Comparison of ENCODE assay signal across 18 cellular contexts in the genomic region with DNA sequence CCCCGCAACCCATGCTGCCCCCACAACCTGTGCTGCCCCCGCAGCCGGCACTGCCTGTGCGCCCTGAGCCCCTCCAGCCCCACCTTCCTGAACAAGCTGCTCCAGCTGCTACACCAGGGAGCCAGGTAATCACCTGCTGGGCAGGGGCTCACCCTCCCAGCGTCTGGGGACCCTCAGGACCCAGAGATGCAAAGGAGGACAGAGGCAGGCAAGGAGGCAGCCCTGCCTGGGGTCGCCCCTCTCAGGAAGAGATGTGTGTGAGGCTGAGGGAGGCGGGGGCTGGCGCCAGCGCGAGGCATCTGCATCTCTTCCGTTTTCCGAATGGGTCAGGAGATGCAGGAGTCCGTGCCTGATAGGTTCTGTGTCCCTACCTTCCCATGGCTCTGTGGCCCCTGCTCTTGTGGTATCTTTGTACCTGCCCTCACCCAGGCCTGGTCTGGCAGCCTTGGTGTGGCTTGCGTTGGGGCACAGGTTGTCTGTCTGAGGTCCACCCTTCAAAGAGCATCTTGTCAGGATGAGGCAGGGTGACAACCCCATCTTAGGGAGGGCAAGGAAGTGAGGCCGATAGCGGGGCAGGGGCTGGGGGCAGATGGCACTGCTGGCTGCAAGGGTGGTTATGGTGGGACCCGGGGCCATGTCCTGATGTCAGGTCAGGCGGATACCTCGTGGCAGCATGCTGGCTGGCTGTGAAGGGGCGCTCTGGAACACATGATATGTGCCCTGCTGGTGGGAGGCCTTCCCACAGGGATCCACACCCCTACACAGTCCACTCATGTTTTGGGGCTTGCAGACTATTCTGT.
DNase-seq lines count a peak whose midpoint lies in the region; ATAC-seq and TF ChIP-seq lines count a peak whose summit lies in the region.
"Had no signal": no experiment of that assay in that cellular context is flagged by ENCODE, and none has a peak within 500 bp of the region (broad histone marks: within the 10 kb centered on the region; RNA-seq: fewer than 3 reads in every experiment).

No MANE protein-coding gene starts in this region.

- intact Hi-C loops in Right ventricle myocardium superior (cut with DNase I) (no loop called here), vagina (cut with DNase I) (no loop called here)

- H3K4me1 Mint-ChIP-seq in chondrocyte (ENCODE audit: low read depth) = no peaks in the 10 kb centered on the region

- H3K9me3 ChIP-seq in right atrium auricular region = no peaks in the 10 kb centered on the region
- no peaks in the 10 kb centered on the region for H3K9me3 ChIP-seq in osteoblast (ENCODE audit: low read depth, low read length)
- no peaks in the 10 kb centered on the region for H3K9me3 ChIP-seq in vagina
- H3K9me3 ChIP-seq: neutrophil, right lobe of liver had no signal

- TF ChIP-seq CTCF in right atrium auricular region (IDR thresholded peaks at IDR 0.05) (no peak), chondrocyte (IDR thresholded peaks at IDR 0.05) (no peak), osteoblast (IDR thresholded peaks at IDR 0.05; ENCODE audit: extremely low read depth, low read depth, low read length) (no peak), vagina (IDR thresholded peaks at IDR 0.05) (no peak)

- DNase-seq in right atrium auricular region (ENCODE audit: low spot score) (peak; percentile 46), Right ventricle myocardium superior (no peak), chondrocyte (ENCODE audit: low spot score) (peak; percentile 81), osteoblast (ENCODE audit: insufficient read length, low spot score, missing footprints) (peak; percentile 62), vagina (ENCODE audit: extremely low spot score in 2 of 2) (peak; percentile 70 to 91), HUDEP-2 (lab: John Stamatoyannopoulos, UW; ENCODE audit: unreplicated experiment in 76 of 76) (no peak)
- DNase-seq: activated CD8-positive, alpha-beta T cell treated with anti-CD3 and anti-CD28 coated beads, Interleukin-2, amount 10 ng/mL, durations not matched to agents 7 days and 5 days; activated gamma-delta T cell treated with Interleukin-2 at 50 U/mL for 16 hours; EL; foreskin fibroblast; hypothalamus; NCI-H1930; NCI-H446 treated with DMSO at 0.1 percent for 48 hours had no signal

- no peak overlapping the region for H2AFZ ChIP-seq in osteoblast (ENCODE audit: low read length)

- no peak overlapping the region for H3K4me3 Mint-ChIP-seq in chondrocyte (ENCODE audit: unreplicated experiment)
- H3K4me3 Mint-ChIP-seq: activated CD8-positive, alpha-beta T cell treated with anti-CD3 and anti-CD28 coated beads, Interleukin-2, amount 10 ng/mL, durations not matched to agents 7 days and 5 days had no signal

- no peaks in the 10 kb centered on the region for H3K79me2 ChIP-seq in osteoblast (ENCODE audit: insufficient read depth, low read length)

- no peak overlapping the region for H3K27ac Mint-ChIP-seq in chondrocyte (ENCODE audit: unreplicated experiment)
- H3K27ac Mint-ChIP-seq: activated CD8-positive, alpha-beta T cell treated with anti-CD3 and anti-CD28 coated beads, Interleukin-2, amount 10 ng/mL, durations not matched to agents 7 days and 5 days had no signal

- ATAC-seq in Right ventricle myocardium superior (ENCODE audit: poor library complexity) (no peak), HG02571 (IDR thresholded peaks at IDR 0.05; ENCODE audit: unreplicated experiment) (no peak), GM18517 (IDR thresholded peaks at IDR 0.05; ENCODE audit: unreplicated experiment) (no peak)
- ATAC-seq: activated CD8-positive, alpha-beta T cell treated with anti-CD3 and anti-CD28 coated beads, Interleukin-2, amount 10 ng/mL, durations not matched to agents 7 days and 5 days; right lobe of liver had no signal

- H3K27ac ChIP-seq in right atrium auricular region (no peak overlapping the region), osteoblast (ENCODE audit: low read depth, low read length) (no peak overlapping the region), vagina (no peak overlapping the region)
- H3K27ac ChIP-seq: neutrophil, right lobe of liver, RWPE1 had no signal

- H4K20me1 ChIP-seq in osteoblast (ENCODE audit: insufficient read depth, low read length) = no peaks in the 10 kb centered on the region

- no peak for TF ChIP-seq POLR2A in vagina (IDR thresholded peaks at IDR 0.05)

- no peaks in the 10 kb centered on the region for H3K9me3 Mint-ChIP-seq in chondrocyte (ENCODE audit: low read depth)

- H3K27me3 ChIP-seq in right atrium auricular region (no peaks in the 10 kb centered on the region), osteoblast (ENCODE audit: insufficient read depth, low read length) (no peaks in the 10 kb centered on the region), vagina (no peaks in the 10 kb centered on the region)
- H3K27me3 ChIP-seq: right lobe of liver had no signal

- H3K4me1 ChIP-seq in right atrium auricular region (peaks cover 0 to 23% of the 10 kb centered on the region in 2 donors), osteoblast (ENCODE audit: insufficient read depth, low read length) (no peaks in the 10 kb centered on the region), vagina (no peaks in the 10 kb centered on the region)
- H3K4me1 ChIP-seq: right lobe of liver had no signal

- H3K36me3 ChIP-seq in right atrium auricular region = no peaks in the 10 kb centered on the region
- H3K36me3 ChIP-seq in osteoblast (ENCODE audit: insufficient read depth, low read length) = no peaks in the 10 kb centered on the region
- no peaks in the 10 kb centered on the region for H3K36me3 ChIP-seq in vagina
- H3K36me3 ChIP-seq: neutrophil, right lobe of liver had no signal

- peaks cover 12% of the 10 kb centered on the region for H3K27me3 Mint-ChIP-seq in chondrocyte (ENCODE audit: low read depth)

- H3K4me3 ChIP-seq in right atrium auricular region = no peak overlapping the region
- H3K4me3 ChIP-seq in osteoblast (ENCODE audit: insufficient read depth, low read length) = no peak overlapping the region
- H3K4me3 ChIP-seq in vagina = no peak overlapping the region
- H3K4me3 ChIP-seq: right lobe of liver had no signal

- no peak overlapping the region for H3K4me2 ChIP-seq in osteoblast (ENCODE audit: insufficient read depth, low read length)

- H3K36me3 Mint-ChIP-seq in chondrocyte (ENCODE audit: low read depth) = no peaks in the 10 kb centered on the region

Comparison
In these comparisons a context has a peak if more than half of its experiments do, and no peak if none do; other contexts are left out.
1. DNase-seq: peak in right atrium auricular region (single experiment), chondrocyte (single experiment), osteoblast (single experiment) and vagina (2 of 2); none in Right ventricle myocardium superior (single experiment) and HUDEP-2 (0 of 76).